8 cellular contexts compared by ENCODE assay signal in the genomic region with DNA sequence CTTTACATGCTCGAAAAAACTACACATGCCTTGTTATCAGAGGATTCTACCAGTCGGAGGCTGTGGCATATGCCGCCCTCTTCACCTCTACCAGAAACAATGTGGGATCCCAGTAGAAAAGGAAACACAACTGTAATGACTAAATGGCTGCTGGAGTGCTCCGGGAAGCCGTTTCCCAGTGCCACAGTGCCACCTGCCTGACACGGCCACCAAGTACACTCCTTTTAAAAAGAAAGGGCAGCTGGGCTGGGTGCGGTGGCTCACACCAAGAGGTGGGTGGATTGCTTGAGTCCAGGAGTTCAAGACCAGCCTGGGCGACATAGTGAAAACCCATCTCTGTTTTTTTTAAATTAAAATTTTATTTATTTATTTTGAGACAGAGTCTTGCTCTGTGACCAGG.
DNase-seq lines count a peak whose midpoint lies in the region; ATAC-seq and TF ChIP-seq lines count a peak whose summit lies in the region.

No MANE protein-coding gene starts in this region.

- H3K79me2 ChIP-seq in H9 (ENCODE audit: insufficient read depth, low read length) (no peaks in the 10 kb centered on the region), hepatocyte (no peaks in the 10 kb centered on the region)

- H3K9ac ChIP-seq in H9 (ENCODE audit: extremely low read depth, insufficient read length, low read length) = no peak overlapping the region

- H3K9me2 ChIP-seq in hepatocyte (replicated peaks; ENCODE audit: insufficient read depth) = no peaks in the 10 kb centered on the region

- H3K27ac Mint-ChIP-seq in H9 = no peak overlapping the region
- H3K27ac Mint-ChIP-seq in activated T-helper 1 cell treated with anti-CD3 and anti-CD28 coated beads, Interleukin-12 subunit alpha, Interleukin-12 subunit beta, Interleukin-2, Interleukin-4 antibody, amounts not matched to agents 30 ng/mL and 10 ng/mL and 1 ng/mL, durations not matched to agents 14 hours and 24 hours and 36 hours = no peak overlapping the region

- H3K4me2 ChIP-seq in H9 (ENCODE audit: insufficient read depth, insufficient read length, low read length) (no peak overlapping the region), hepatocyte (no peak overlapping the region)

- H3T11ph ChIP-seq in H9 (ENCODE audit: low read length) = no peak overlapping the region

- no peak overlapping the region for H3K4ac ChIP-seq in H9 (ENCODE audit: low read depth, low read length)

- H4K8ac ChIP-seq in H9 (replicated peaks; ENCODE audit: insufficient read length, low read depth, low read length) = no peak overlapping the region

- TF ChIP-seq CTCF in H9 (conservative IDR thresholded peaks at IDR 0.05) = peak; percentile 74
- TF ChIP-seq CTCF in hepatocyte (IDR thresholded peaks at IDR 0.05; ENCODE audit: poor library complexity) = peak; percentile 38
- TF ChIP-seq CTCF in thyroid gland (IDR thresholded peaks at IDR 0.05) = peak in 4 of 6 experiments; percentile 45 to 50 (median 48)

- H2AK5ac ChIP-seq in H9 (ENCODE audit: insufficient read length, low read length) = no peak overlapping the region

- H2AFZ ChIP-seq in H9 (ENCODE audit: low read length) (no peak overlapping the region), hepatocyte (no peak overlapping the region)

- H3K36me3 Mint-ChIP-seq in H9 (ENCODE audit: insufficient read depth in 1 of 3, low read depth in 3 of 3) = no peaks in the 10 kb centered on the region; a peak in 1 of 7 replicates
- no peaks in the 10 kb centered on the region for H3K36me3 Mint-ChIP-seq in activated T-helper 1 cell treated with anti-CD3 and anti-CD28 coated beads, Interleukin-12 subunit alpha, Interleukin-12 subunit beta, Interleukin-2, Interleukin-4 antibody, amounts not matched to agents 30 ng/mL and 10 ng/mL and 1 ng/mL, durations not matched to agents 14 hours and 24 hours and 36 hours (ENCODE audit: low read depth)

- H4K20me1 ChIP-seq in H9 (ENCODE audit: control insufficient read depth, insufficient read depth, insufficient read length) (no peaks in the 10 kb centered on the region), hepatocyte (ENCODE audit: insufficient read depth, poor library complexity, severe bottlenecking) (no peaks in the 10 kb centered on the region)

- no peak overlapping the region for H3K4me3 Mint-ChIP-seq in H9
- H3K4me3 Mint-ChIP-seq in activated T-helper 1 cell treated with anti-CD3 and anti-CD28 coated beads, Interleukin-12 subunit alpha, Interleukin-12 subunit beta, Interleukin-2, Interleukin-4 antibody, amounts not matched to agents 30 ng/mL and 10 ng/mL and 1 ng/mL, durations not matched to agents 14 hours and 24 hours and 36 hours = no peak overlapping the region

- WGBS in H9 (ENCODE audit: extremely low coverage, insufficient read length, low lambda C conversion rate) = no CpG with 5 or more reads among the region's 8 CpGs
- WGBS in hepatocyte (ENCODE audit: low lambda C conversion rate, missing lambda C conversion rate) = 61% methylated on average over 8 of the region's 8 CpGs
- WGBS in thyroid gland, 2 donors = 9 to 23% methylated on average over 8 of the region's 8 CpGs

- peaks cover 6 to 7% of the 10 kb centered on the region in 2 experiments; a peak in 3 of 4 replicates for H3K4me1 Mint-ChIP-seq in H9
- peaks cover 7% of the 10 kb centered on the region for H3K4me1 Mint-ChIP-seq in activated T-helper 1 cell treated with anti-CD3 and anti-CD28 coated beads, Interleukin-12 subunit alpha, Interleukin-12 subunit beta, Interleukin-2, Interleukin-4 antibody, amounts not matched to agents 30 ng/mL and 10 ng/mL and 1 ng/mL, durations not matched to agents 14 hours and 24 hours and 36 hours (ENCODE audit: low read depth)

- no peak overlapping the region for H2BK12ac ChIP-seq in H9 (ENCODE audit: insufficient read length, low read depth, low read length)

- no peak for TF ChIP-seq POLR2A in thyroid gland (IDR thresholded peaks at IDR 0.05)

- peaks cover 3% of the 10 kb centered on the region for H3K23me2 ChIP-seq in H9 (ENCODE audit: insufficient read length, low read depth, low read length, poor library complexity, severe bottlenecking)

- H3K27ac ChIP-seq in H9 (ENCODE audit: insufficient read length, low read depth, low read length) (no peak overlapping the region), hepatocyte (no peak overlapping the region), thyroid gland (no peak overlapping the region)

- H3K56ac ChIP-seq in H9 (ENCODE audit: insufficient read length, low read depth, low read length) = no peak overlapping the region

- intact Hi-C loops in activated T-helper 1 cell treated with anti-CD3 and anti-CD28 coated beads, Interleukin-12 subunit alpha, Interleukin-12 subunit beta, Interleukin-2, Interleukin-4 antibody, amounts not matched to agents 30 ng/mL and 10 ng/mL and 1 ng/mL, durations not matched to agents 14 hours and 24 hours and 36 hours (cut with micrococcal nuclease) = no loop called here
- intact Hi-C loops in thyroid gland (cut with DNase I) = no loop called here

- H2BK120ac ChIP-seq in H9 (ENCODE audit: low read depth, low read length, poor library complexity, severe bottlenecking) = no peak overlapping the region

- H3K9me3 Mint-ChIP-seq in H9 = no peaks in the 10 kb centered on the region
- H3K9me3 Mint-ChIP-seq in activated T-helper 1 cell treated with anti-CD3 and anti-CD28 coated beads, Interleukin-12 subunit alpha, Interleukin-12 subunit beta, Interleukin-2, Interleukin-4 antibody, amounts not matched to agents 30 ng/mL and 10 ng/mL and 1 ng/mL, durations not matched to agents 14 hours and 24 hours and 36 hours = no peaks in the 10 kb centered on the region

- H3K4me1 ChIP-seq in H9 (ENCODE audit: insufficient read depth, low read length) (no peaks in the 10 kb centered on the region), hepatocyte (ENCODE audit: insufficient read depth) (no peaks in the 10 kb centered on the region), thyroid gland (no peaks in the 10 kb centered on the region)

- H3K36me3 ChIP-seq in hepatocyte (replicated peaks; ENCODE audit: insufficient read depth, low read depth) (no peaks in the 10 kb centered on the region), thyroid gland (no peaks in the 10 kb centered on the region)

- no peak overlapping the region for H3K4me3 ChIP-seq in hepatocyte
- H3K4me3 ChIP-seq in thyroid gland (replicated peaks in 1 of 3) = no peak overlapping the region

- H3K9me3 ChIP-seq in H9 (ENCODE audit: control insufficient read depth, low read depth, low read length) (no peaks in the 10 kb centered on the region), hepatocyte (ENCODE audit: low read depth) (no peaks in the 10 kb centered on the region), thyroid gland (no peaks in the 10 kb centered on the region)

- no peak overlapping the region for H4K5ac ChIP-seq in H9 (ENCODE audit: insufficient read length, low read depth, low read length)

- H2BK20ac ChIP-seq in H9 (ENCODE audit: low read depth, low read length, poor library complexity, severe bottlenecking) = no peak overlapping the region

- DNase-seq in COLO668 (lab: John Stamatoyannopoulos, UW; ENCODE audit: unreplicated experiment) (peak; percentile 33), H9 (peak; percentile 87), NCI-H460 (ENCODE audit: extremely low read depth, low read depth) (peak; percentile 70), hepatocyte (ENCODE audit: low spot score) (peak; percentile 39), thyroid gland (peak; percentile 57 to 60)
- DNase-seq in activated T-helper 1 cell treated with anti-CD3 and anti-CD28 coated beads, Interleukin-12 subunit alpha, Interleukin-12 subunit beta, Interleukin-2, Interleukin-4 antibody, amounts not matched to agents 30 ng/mL and 10 ng/mL and 1 ng/mL, durations not matched to agents 14 hours and 24 hours and 36 hours (ENCODE audit: low spot score) = peak; percentile 14

- H3K18ac ChIP-seq in H9 (ENCODE audit: insufficient read length, low read depth, low read length) = peak overlapping the region; percentile 42

- H3K14ac ChIP-seq in H9 (ENCODE audit: insufficient read depth, low read length) = no peak overlapping the region

- no peak overlapping the region for H2BK15ac ChIP-seq in H9 (ENCODE audit: low read depth, low read length)

- ATAC-seq in HG02610 (IDR thresholded peaks at IDR 0.05; ENCODE audit: unreplicated experiment) = no peak
- ATAC-seq in HG03354 (IDR thresholded peaks at IDR 0.05; ENCODE audit: poor library complexity, severe bottlenecking, unreplicated experiment) = no peak

- H3K27me3 ChIP-seq in H9 (ENCODE audit: insufficient read depth, low read length) (no peaks in the 10 kb centered on the region), hepatocyte (no peaks in the 10 kb centered on the region), thyroid gland (no peaks in the 10 kb centered on the region)

- no peak overlapping the region for H3K23ac ChIP-seq in H9 (ENCODE audit: insufficient read length, low read depth, low read length)

- peaks cover 1% of the 10 kb centered on the region for H3K27me3 Mint-ChIP-seq in H9 (ENCODE audit: low read depth)
- peaks cover 10% of the 10 kb centered on the region for H3K27me3 Mint-ChIP-seq in activated T-helper 1 cell treated with anti-CD3 and anti-CD28 coated beads, Interleukin-12 subunit alpha, Interleukin-12 subunit beta, Interleukin-2, Interleukin-4 antibody, amounts not matched to agents 30 ng/mL and 10 ng/mL and 1 ng/mL, durations not matched to agents 14 hours and 24 hours and 36 hours (ENCODE audit: insufficient read depth)

- no peaks in the 10 kb centered on the region for H3K79me1 ChIP-seq in H9 (ENCODE audit: insufficient read depth, low read depth, low read length, poor library complexity, severe bottlenecking)

- no peak overlapping the region for H2BK5ac ChIP-seq in H9 (ENCODE audit: insufficient read length, low read length)

- no peak overlapping the region for H4K91ac ChIP-seq in H9 (ENCODE audit: insufficient read length, low read depth, low read length)

Comparison
In these comparisons a context has a peak if more than half of its experiments do, and no peak if none do; other contexts are left out.
1. DNase-seq: peak in every context shown above with its lines; median percentile 87 in H9; 70 in NCI-H460; 58 in thyroid gland; 39 in hepatocyte; 33 in COLO668; 14 in activated T-helper 1 cell treated with anti-CD3 and anti-CD28 coated beads, Interleukin-12 subunit alpha, Interleukin-12 subunit beta, Interleukin-2, Interleukin-4 antibody, amounts not matched to agents 30 ng/mL and 10 ng/mL and 1 ng/mL, durations not matched to agents 14 hours and 24 hours and 36 hours.